2 cellular contexts compared by ENCODE assay signal in the genomic region with DNA sequence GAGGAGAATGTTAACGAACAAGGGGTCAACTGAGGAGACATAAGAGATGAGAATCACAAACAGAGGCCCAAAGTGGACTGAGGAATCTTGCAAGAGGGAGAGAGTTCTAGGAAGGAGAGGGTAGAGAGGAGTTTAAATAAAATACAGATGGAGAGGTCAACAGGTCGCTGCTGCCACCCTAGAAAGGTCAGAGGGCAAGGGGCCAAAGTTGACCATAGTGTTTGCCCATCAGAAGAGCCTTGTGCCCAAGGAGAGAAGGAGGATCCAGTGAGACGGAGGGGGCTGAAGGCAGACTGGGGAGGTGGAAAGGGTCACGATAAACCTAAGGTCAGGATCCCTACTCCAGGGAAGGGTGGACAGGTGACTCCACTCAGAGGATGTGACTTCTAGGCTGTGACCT.
TF ChIP-seq lines count a peak whose summit lies in the region.

No MANE protein-coding gene starts in this region.

TF ChIP-seq in SK-N-SH, 30 proteins besides CTCF, POLR2A, EP300 and RAD21 (continued from another document):
- TF ChIP-seq, protein P1, sequence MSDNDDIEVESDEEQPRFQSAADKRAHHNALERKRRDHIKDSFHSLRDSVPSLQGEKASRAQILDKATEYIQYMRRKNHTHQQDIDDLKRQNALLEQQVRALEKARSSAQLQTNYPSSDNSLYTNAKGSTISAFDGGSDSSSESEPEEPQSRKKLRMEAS (IDR thresholded peaks at IDR 0.05; ENCODE audit: low read depth), result no peak
- TF ChIP-seq, protein P2, sequence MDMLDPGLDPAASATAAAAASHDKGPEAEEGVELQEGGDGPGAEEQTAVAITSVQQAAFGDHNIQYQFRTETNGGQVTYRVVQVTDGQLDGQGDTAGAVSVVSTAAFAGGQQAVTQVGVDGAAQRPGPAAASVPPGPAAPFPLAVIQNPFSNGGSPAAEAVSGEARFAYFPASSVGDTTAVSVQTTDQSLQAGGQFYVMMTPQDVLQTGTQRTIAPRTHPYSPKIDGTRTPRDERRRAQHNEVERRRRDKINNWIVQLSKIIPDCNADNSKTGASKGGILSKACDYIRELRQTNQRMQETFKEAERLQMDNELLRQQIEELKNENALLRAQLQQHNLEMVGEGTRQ (IDR thresholded peaks at IDR 0.05; ENCODE audit: borderline replicate concordance, low read depth, low read length), result no peak
- TF ChIP-seq TEAD4 (IDR thresholded peaks at IDR 0.05; ENCODE audit: borderline replicate concordance, insufficient read depth), result no peak
- no peak for TF ChIP-seq SMC3 (IDR thresholded peaks at IDR 0.05; ENCODE audit: low read depth, low read length)
- TF ChIP-seq YY1 (IDR thresholded peaks at IDR 0.05; ENCODE audit: low read depth), result no peak
- no peak for TF ChIP-seq FOXM1 (IDR thresholded peaks at IDR 0.05; ENCODE audit: low read depth)
- TF ChIP-seq GATA2 (CRISPR knock-in tag; IDR thresholded peaks at IDR 0.05), result no peak
- TF ChIP-seq CHD2 (IDR thresholded peaks at IDR 0.05; ENCODE audit: low read length, partially characterized antibody), result no peak
- TF ChIP-seq FOXJ3 (CRISPR knock-in tag; IDR thresholded peaks at IDR 0.05), result no peak
- TF ChIP-seq SIN3A (IDR thresholded peaks at IDR 0.05; ENCODE audit: borderline replicate concordance, low read depth, low read length), result no peak
- TF ChIP-seq POLR2AphosphoS5 (IDR thresholded peaks at IDR 0.05; ENCODE audit: low read depth, low read length), result no peak
- no peak for TF ChIP-seq RCOR1 (IDR thresholded peaks at IDR 0.05; ENCODE audit: low read length)
- TF ChIP-seq MEF2A (IDR thresholded peaks at IDR 0.05; ENCODE audit: borderline replicate concordance, low read depth), result no peak

TF ChIP-seq in SK-N-SH treated with all-trans-retinoic acid at 6 μM for 48 hours, 23 proteins besides CTCF, POLR2A, EP300 and RAD21 (continued from another document):
- TF ChIP-seq, protein P3, sequence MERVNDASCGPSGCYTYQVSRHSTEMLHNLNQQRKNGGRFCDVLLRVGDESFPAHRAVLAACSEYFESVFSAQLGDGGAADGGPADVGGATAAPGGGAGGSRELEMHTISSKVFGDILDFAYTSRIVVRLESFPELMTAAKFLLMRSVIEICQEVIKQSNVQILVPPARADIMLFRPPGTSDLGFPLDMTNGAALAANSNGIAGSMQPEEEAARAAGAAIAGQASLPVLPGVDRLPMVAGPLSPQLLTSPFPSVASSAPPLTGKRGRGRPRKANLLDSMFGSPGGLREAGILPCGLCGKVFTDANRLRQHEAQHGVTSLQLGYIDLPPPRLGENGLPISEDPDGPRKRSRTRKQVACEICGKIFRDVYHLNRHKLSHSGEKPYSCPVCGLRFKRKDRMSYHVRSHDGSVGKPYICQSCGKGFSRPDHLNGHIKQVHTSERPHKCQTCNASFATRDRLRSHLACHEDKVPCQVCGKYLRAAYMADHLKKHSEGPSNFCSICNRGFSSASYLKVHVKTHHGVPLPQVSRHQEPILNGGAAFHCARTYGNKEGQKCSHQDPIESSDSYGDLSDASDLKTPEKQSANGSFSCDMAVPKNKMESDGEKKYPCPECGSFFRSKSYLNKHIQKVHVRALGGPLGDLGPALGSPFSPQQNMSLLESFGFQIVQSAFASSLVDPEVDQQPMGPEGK (CRISPR knock-in tag; IDR thresholded peaks at IDR 0.05; ENCODE audit: borderline replicate concordance), result no peak
- TF ChIP-seq ESRRG (CRISPR knock-in tag; IDR thresholded peaks at IDR 0.05) (no peak), ZFP30 (CRISPR knock-in tag; IDR thresholded peaks at IDR 0.05) (no peak), CSDC2 (CRISPR knock-in tag; IDR thresholded peaks at IDR 0.05) (no peak), SNAI2 (CRISPR knock-in tag; IDR thresholded peaks at IDR 0.05) (no peak), ARNTL (CRISPR knock-in tag; IDR thresholded peaks at IDR 0.05; ENCODE audit: borderline replicate concordance, low read depth) (no peak), RARB (CRISPR knock-in tag; IDR thresholded peaks at IDR 0.05) (no peak), TOX (CRISPR knock-in tag; IDR thresholded peaks at IDR 0.05; ENCODE audit: borderline replicate concordance) (no peak), BACH2 (CRISPR knock-in tag; IDR thresholded peaks at IDR 0.05; ENCODE audit: borderline replicate concordance) (no peak)
- TF ChIP-seq, protein P4, sequence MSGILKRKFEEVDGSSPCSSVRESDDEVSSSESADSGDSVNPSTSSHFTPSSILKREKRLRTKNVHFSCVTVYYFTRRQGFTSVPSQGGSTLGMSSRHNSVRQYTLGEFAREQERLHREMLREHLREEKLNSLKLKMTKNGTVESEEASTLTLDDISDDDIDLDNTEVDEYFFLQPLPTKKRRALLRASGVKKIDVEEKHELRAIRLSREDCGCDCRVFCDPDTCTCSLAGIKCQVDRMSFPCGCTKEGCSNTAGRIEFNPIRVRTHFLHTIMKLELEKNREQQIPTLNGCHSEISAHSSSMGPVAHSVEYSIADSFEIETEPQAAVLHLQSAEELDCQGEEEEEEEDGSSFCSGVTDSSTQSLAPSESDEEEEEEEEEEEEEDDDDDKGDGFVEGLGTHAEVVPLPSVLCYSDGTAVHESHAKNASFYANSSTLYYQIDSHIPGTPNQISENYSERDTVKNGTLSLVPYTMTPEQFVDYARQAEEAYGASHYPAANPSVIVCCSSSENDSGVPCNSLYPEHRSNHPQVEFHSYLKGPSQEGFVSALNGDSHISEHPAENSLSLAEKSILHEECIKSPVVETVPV (CRISPR knock-in tag; IDR thresholded peaks at IDR 0.05), result no peak
- TF ChIP-seq, protein P5, sequence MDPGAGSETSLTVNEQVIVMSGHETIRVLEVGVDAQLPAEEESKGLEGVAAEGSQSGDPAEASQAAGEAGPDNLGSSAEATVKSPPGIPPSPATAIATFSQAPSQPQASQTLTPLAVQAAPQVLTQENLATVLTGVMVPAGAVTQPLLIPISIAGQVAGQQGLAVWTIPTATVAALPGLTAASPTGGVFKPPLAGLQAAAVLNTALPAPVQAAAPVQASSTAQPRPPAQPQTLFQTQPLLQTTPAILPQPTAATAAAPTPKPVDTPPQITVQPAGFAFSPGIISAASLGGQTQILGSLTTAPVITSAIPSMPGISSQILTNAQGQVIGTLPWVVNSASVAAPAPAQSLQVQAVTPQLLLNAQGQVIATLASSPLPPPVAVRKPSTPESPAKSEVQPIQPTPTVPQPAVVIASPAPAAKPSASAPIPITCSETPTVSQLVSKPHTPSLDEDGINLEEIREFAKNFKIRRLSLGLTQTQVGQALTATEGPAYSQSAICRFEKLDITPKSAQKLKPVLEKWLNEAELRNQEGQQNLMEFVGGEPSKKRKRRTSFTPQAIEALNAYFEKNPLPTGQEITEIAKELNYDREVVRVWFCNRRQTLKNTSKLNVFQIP (CRISPR knock-in tag; IDR thresholded peaks at IDR 0.05; ENCODE audit: borderline replicate concordance, low read depth), result no peak
- TF ChIP-seq, protein P6, sequence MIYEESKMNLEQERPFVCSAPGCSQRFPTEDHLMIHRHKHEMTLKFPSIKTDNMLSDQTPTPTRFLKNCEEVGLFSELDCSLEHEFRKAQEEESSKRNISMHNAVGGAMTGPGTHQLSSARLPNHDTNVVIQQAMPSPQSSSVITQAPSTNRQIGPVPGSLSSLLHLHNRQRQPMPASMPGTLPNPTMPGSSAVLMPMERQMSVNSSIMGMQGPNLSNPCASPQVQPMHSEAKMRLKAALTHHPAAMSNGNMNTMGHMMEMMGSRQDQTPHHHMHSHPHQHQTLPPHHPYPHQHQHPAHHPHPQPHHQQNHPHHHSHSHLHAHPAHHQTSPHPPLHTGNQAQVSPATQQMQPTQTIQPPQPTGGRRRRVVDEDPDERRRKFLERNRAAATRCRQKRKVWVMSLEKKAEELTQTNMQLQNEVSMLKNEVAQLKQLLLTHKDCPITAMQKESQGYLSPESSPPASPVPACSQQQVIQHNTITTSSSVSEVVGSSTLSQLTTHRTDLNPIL (CRISPR knock-in tag; IDR thresholded peaks at IDR 0.05; ENCODE audit: low read depth), result no peak
